Comparison of ENCODE assay signal across 1 cellular context in the genomic region with DNA sequence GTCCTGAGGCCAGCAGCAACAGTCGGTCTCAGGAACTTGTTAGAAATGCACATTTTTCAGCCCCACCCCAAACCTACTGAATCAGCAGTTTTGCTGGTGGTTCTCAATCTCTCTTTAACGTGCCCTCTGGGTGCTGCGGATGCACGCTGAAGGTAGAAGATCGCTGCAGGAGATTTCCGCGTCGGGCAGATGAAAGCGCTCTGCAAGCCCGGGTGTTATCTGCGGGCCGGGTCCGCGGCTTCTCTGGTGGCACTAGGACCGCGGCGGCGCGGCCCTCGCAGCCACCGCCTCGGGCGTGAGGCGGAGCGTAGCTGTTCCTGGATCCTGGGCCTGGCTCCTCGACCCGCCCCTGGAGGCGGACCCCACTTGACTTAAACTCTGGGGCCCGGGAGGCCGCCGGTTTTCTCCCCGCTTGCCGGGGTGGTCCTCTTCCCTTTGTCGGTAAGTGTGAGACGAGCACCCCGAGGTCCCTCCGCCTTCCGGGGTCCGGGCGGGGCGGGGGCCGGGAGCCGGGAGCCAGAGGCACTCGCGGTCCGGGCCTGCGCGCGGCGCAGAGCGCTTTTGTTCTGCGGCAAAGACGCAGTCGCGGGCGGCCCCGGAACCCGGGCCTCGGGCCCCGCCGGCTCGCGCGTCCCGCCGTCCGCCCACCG.
TF ChIP-seq lines count a peak whose summit lies in the region.

A gene with protein sequence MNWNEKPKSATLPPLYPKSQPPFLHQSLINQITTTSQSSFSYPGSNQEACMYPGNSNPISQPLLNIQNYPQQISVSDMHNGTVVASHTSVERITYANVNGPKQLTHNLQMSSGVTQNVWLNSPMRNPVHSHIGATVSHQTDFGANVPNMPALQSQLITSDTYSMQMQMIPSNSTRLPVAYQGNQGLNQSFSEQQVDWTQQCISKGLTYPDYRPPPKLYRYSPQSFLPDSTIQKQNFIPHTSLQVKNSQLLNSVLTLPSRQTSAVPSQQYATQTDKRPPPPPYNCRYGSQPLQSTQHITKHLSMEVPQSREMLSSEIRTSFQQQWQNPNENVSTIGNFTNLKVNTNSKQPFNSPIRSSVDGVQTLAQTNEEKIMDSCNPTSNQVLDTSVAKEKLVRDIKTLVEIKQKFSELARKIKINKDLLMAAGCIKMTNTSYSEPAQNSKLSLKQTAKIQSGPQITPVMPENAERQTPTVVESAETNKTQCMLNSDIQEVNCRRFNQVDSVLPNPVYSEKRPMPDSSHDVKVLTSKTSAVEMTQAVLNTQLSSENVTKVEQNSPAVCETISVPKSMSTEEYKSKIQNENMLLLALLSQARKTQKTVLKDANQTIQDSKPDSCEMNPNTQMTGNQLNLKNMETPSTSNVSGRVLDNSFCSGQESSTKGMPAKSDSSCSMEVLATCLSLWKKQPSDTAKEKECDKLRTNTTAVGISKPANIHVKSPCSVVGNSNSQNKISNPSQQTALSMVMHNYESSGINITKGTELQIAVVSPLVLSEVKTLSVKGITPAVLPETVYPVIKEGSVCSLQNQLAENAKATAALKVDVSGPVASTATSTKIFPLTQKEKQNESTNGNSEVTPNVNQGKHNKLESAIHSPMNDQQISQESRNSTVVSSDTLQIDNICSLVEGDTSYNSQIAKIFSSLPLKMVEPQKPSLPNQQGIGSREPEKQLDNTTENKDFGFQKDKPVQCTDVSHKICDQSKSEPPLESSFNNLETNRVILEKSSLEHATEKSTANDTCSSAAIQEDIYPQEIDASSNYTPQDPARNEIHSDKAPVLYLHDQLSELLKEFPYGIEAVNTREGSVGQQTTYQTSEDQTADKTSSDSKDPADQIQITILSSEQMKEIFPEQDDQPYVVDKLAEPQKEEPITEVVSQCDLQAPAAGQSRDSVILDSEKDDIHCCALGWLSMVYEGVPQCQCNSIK (N-terminal part only) (plus strand): TSS at position 365 of the 650 bp plus-strand sequence. CDS start 21,541 bp downstream, outside the sequence.

TF ChIP-seq in HepG2, 621 proteins besides CTCF, POLR2A, EP300 and RAD21 (continued from another document and continues in another):
- TF ChIP-seq, protein P1, sequence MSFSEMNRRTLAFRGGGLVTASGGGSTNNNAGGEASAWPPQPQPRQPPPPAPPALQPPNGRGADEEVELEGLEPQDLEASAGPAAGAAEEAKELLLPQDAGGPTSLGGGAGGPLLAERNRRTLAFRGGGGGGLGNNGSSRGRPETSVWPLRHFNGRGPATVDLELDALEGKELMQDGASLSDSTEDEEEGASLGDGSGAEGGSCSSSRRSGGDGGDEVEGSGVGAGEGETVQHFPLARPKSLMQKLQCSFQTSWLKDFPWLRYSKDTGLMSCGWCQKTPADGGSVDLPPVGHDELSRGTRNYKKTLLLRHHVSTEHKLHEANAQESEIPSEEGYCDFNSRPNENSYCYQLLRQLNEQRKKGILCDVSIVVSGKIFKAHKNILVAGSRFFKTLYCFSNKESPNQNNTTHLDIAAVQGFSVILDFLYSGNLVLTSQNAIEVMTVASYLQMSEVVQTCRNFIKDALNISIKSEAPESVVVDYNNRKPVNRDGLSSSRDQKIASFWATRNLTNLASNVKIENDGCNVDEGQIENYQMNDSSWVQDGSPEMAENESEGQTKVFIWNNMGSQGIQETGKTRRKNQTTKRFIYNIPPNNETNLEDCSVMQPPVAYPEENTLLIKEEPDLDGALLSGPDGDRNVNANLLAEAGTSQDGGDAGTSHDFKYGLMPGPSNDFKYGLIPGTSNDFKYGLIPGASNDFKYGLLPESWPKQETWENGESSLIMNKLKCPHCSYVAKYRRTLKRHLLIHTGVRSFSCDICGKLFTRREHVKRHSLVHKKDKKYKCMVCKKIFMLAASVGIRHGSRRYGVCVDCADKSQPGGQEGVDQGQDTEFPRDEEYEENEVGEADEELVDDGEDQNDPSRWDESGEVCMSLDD (CRISPR knock-in tag; IDR thresholded peaks at IDR 0.05; ENCODE audit: borderline replicate concordance): no peak
- TF ChIP-seq, protein P2, sequence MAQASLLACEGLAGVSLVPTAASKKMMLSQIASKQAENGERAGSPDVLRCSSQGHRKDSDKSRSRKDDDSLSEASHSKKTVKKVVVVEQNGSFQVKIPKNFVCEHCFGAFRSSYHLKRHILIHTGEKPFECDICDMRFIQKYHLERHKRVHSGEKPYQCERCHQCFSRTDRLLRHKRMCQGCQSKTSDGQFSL (CRISPR knock-in tag; IDR thresholded peaks at IDR 0.05): no peak
- TF ChIP-seq SOX6 (IDR thresholded peaks at IDR 0.05): no peak
- TF ChIP-seq SOX6 (CRISPR knock-in tag; IDR thresholded peaks at IDR 0.05): peak; percentile 54; the same call in 1 of the 2 replicates
- TF ChIP-seq, protein P3, sequence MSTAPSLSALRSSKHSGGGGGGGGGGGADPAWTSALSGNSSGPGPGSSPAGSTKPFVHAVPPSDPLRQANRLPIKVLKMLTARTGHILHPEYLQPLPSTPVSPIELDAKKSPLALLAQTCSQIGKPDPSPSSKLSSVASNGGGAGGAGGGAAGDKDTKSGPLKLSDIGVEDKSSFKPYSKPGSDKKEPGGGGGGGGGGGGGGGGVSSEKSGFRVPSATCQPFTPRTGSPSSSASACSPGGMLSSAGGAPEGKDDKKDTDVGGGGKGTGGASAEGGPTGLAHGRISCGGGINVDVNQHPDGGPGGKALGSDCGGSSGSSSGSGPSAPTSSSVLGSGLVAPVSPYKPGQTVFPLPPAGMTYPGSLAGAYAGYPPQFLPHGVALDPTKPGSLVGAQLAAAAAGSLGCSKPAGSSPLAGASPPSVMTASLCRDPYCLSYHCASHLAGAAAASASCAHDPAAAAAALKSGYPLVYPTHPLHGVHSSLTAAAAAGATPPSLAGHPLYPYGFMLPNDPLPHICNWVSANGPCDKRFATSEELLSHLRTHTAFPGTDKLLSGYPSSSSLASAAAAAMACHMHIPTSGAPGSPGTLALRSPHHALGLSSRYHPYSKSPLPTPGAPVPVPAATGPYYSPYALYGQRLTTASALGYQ (CRISPR knock-in tag; IDR thresholded peaks at IDR 0.05): no peak; the same call in 1 of the 2 replicates
- TF ChIP-seq ZMAT3 (CRISPR knock-in tag; conservative IDR thresholded peaks at IDR 0.05): peak; percentile 35; the same call in 1 of the 2 replicates
- TF ChIP-seq HIVEP1 (CRISPR knock-in tag; IDR thresholded peaks at IDR 0.05): no peak
- no peak for TF ChIP-seq ZNF83 (CRISPR knock-in tag; IDR thresholded peaks at IDR 0.05; ENCODE audit: borderline replicate concordance)
- no peak for TF ChIP-seq ZNF33B (CRISPR knock-in tag; IDR thresholded peaks at IDR 0.05)
- no peak for TF ChIP-seq TAF15 (IDR thresholded peaks at IDR 0.05; ENCODE audit: low read depth, low read length, poor library complexity, severe bottlenecking)
- TF ChIP-seq, protein P4, sequence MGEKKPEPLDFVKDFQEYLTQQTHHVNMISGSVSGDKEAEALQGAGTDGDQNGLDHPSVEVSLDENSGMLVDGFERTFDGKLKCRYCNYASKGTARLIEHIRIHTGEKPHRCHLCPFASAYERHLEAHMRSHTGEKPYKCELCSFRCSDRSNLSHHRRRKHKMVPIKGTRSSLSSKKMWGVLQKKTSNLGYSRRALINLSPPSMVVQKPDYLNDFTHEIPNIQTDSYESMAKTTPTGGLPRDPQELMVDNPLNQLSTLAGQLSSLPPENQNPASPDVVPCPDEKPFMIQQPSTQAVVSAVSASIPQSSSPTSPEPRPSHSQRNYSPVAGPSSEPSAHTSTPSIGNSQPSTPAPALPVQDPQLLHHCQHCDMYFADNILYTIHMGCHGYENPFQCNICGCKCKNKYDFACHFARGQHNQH (CRISPR knock-in tag; IDR thresholded peaks at IDR 0.05): peak; percentile 81
- TF ChIP-seq KLF12 (CRISPR knock-in tag; IDR thresholded peaks at IDR 0.05; ENCODE audit: borderline replicate concordance): peak; percentile 26; the same call in 1 of the 2 replicates
- 0 out of 2 replicates have a peak, but pooled peaks have one; percentile 5 for TF ChIP-seq ZNF644 (CRISPR knock-in tag; IDR thresholded peaks at IDR 0.05; ENCODE audit: low read depth)
- no peak for TF ChIP-seq EZH2 (conservative IDR thresholded peaks at IDR 0.05; ENCODE audit: low read depth, low read length)
- TF ChIP-seq GLI4 (CRISPR knock-in tag; IDR thresholded peaks at IDR 0.05; ENCODE audit: borderline replicate concordance): no peak
- TF ChIP-seq HES4 (CRISPR knock-in tag; IDR thresholded peaks at IDR 0.05; ENCODE audit: borderline replicate concordance): no peak
- TF ChIP-seq MXI1 (IDR thresholded peaks at IDR 0.05; ENCODE audit: borderline replicate concordance, low read depth, low read length): 0 out of 3 replicates have a peak, but pooled peaks have one; percentile 51
- no peak for TF ChIP-seq EED (CRISPR knock-in tag; IDR thresholded peaks at IDR 0.05)
- no peak for TF ChIP-seq ZNF230 (CRISPR knock-in tag; IDR thresholded peaks at IDR 0.05)
- TF ChIP-seq NFIB (CRISPR knock-in tag; IDR thresholded peaks at IDR 0.05; ENCODE audit: borderline replicate concordance): no peak
- TF ChIP-seq, protein P5, sequence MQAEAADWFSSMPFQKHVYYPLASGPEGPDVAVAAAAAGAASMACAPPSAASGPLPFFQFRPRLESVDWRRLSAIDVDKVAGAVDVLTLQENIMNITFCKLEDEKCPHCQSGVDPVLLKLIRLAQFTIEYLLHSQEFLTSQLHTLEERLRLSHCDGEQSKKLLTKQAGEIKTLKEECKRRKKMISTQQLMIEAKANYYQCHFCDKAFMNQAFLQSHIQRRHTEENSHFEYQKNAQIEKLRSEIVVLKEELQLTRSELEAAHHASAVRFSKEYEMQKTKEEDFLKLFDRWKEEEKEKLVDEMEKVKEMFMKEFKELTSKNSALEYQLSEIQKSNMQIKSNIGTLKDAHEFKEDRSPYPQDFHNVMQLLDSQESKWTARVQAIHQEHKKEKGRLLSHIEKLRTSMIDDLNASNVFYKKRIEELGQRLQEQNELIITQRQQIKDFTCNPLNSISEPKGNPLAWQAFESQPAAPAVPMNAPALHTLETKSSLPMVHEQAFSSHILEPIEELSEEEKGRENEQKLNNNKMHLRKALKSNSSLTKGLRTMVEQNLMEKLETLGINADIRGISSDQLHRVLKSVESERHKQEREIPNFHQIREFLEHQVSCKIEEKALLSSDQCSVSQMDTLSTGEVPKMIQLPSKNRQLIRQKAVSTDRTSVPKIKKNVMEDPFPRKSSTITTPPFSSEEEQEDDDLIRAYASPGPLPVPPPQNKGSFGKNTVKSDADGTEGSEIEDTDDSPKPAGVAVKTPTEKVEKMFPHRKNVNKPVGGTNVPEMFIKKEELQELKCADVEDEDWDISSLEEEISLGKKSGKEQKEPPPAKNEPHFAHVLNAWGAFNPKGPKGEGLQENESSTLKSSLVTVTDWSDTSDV (CRISPR knock-in tag; IDR thresholded peaks at IDR 0.05): no peak
- no peak for TF ChIP-seq IKZF4 (CRISPR knock-in tag; IDR thresholded peaks at IDR 0.05; ENCODE audit: borderline replicate concordance, low read depth, not compliant biosample characterization)
- no peak for TF ChIP-seq FLYWCH1 (CRISPR knock-in tag; IDR thresholded peaks at IDR 0.05)
- TF ChIP-seq, protein P6, sequence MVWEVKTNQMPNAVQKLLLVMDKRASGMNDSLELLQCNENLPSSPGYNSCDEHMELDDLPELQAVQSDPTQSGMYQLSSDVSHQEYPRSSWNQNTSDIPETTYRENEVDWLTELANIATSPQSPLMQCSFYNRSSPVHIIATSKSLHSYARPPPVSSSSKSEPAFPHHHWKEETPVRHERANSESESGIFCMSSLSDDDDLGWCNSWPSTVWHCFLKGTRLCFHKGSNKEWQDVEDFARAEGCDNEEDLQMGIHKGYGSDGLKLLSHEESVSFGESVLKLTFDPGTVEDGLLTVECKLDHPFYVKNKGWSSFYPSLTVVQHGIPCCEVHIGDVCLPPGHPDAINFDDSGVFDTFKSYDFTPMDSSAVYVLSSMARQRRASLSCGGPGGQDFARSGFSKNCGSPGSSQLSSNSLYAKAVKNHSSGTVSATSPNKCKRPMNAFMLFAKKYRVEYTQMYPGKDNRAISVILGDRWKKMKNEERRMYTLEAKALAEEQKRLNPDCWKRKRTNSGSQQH (CRISPR knock-in tag; IDR thresholded peaks at IDR 0.05; ENCODE audit: low read depth): no peak
- TF ChIP-seq AGO1 (IDR thresholded peaks at IDR 0.05; ENCODE audit: low read depth, low read length, poor library complexity, severe bottlenecking): peak; percentile 67
- TF ChIP-seq SYNCRIP (IDR thresholded peaks at IDR 0.05; ENCODE audit: insufficient read depth, low read depth, low read length): no peak
- no peak for TF ChIP-seq THYN1 (CRISPR knock-in tag; IDR thresholded peaks at IDR 0.05; ENCODE audit: borderline replicate concordance, low read depth)
- no peak for TF ChIP-seq JUN (CRISPR knock-in tag; IDR thresholded peaks at IDR 0.05)
- TF ChIP-seq ZNF121 (CRISPR knock-in tag; IDR thresholded peaks at IDR 0.05): peak; percentile 25; the same call in 1 of the 2 replicates
- no peak for TF ChIP-seq ZNF747 (CRISPR knock-in tag; IDR thresholded peaks at IDR 0.05; ENCODE audit: borderline replicate concordance)
- TF ChIP-seq ISX (CRISPR knock-in tag; conservative IDR thresholded peaks at IDR 0.05): no peak
- no peak for TF ChIP-seq NKX3-1 (CRISPR knock-in tag; IDR thresholded peaks at IDR 0.05)
- peak; percentile 29; the same call in 1 of the 2 replicates for TF ChIP-seq SOX5 (CRISPR knock-in tag; IDR thresholded peaks at IDR 0.05; ENCODE audit: borderline replicate concordance)
- 0 out of 2 replicates have a peak, but pooled peaks have one; percentile 40 for TF ChIP-seq RNF2 (conservative IDR thresholded peaks at IDR 0.05; ENCODE audit: low read depth)
- TF ChIP-seq, protein P7, sequence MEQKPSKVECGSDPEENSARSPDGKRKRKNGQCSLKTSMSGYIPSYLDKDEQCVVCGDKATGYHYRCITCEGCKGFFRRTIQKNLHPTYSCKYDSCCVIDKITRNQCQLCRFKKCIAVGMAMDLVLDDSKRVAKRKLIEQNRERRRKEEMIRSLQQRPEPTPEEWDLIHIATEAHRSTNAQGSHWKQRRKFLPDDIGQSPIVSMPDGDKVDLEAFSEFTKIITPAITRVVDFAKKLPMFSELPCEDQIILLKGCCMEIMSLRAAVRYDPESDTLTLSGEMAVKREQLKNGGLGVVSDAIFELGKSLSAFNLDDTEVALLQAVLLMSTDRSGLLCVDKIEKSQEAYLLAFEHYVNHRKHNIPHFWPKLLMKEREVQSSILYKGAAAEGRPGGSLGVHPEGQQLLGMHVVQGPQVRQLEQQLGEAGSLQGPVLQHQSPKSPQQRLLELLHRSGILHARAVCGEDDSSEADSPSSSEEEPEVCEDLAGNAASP (CRISPR knock-in tag; IDR thresholded peaks at IDR 0.05; ENCODE audit: borderline replicate concordance): peak; percentile 77
- no peak for TF ChIP-seq HNF4G (IDR thresholded peaks at IDR 0.05; ENCODE audit: borderline replicate concordance, low read depth, low read length)
- TF ChIP-seq HNF4G (CRISPR knock-in tag; IDR thresholded peaks at IDR 0.05; ENCODE audit: borderline replicate concordance, low read depth): no peak
